8 cellular contexts compared by ENCODE assay signal in genomic region chr4:3532714-3533336, GRCh38. TPM values are rescaled to one million over a fixed set of nuclear protein-coding genes. Genes with fewer than 3 reads are reported as not detected.
DNase-seq lines count a peak whose midpoint lies in the region; ATAC-seq, FAIRE-seq and TF ChIP-seq lines count a peak whose summit lies in the region.

No MANE protein-coding gene starts in this region.

- H2AK5ac ChIP-seq in H1 (ENCODE audit: low read depth, low read length) = no peak overlapping the region

- peak overlapping the region; percentile 9; the same call in 1 of the 2 replicates for H3K18ac ChIP-seq in H1 (ENCODE audit: extremely low read depth, low read length)

- H4K5ac ChIP-seq in H1 (ENCODE audit: insufficient read length, low read depth, low read length) = no peak overlapping the region

- no peak overlapping the region for H3K14ac ChIP-seq in H1 (ENCODE audit: insufficient read length)

- H3K36me3 ChIP-seq in HUES6 (ENCODE audit: control insufficient read depth, insufficient read depth, low read length) (peaks cover 16% of the 10 kb centered on the region), H1 (ENCODE audit: control insufficient read depth in 2 of 4, insufficient read depth in 4 of 4, low read length in 3 of 4) (peaks cover 0 to 4% (median 1%) of the 10 kb centered on the region in 4 experiments; a peak in 1 of 8 replicates)

- H4K20me1 ChIP-seq in H1 (replicated peaks in 1 of 2; ENCODE audit: control insufficient read depth in 1 of 2, insufficient read depth in 2 of 2, low read length in 2 of 2) = peaks cover 14 to 33% of the 10 kb centered on the region in 2 experiments

- TF ChIP-seq CTCF in GM12865 (IDR thresholded peaks at IDR 0.05; ENCODE audit: insufficient read depth, low read depth, low read length, missing control alignments) = no peak
- no peak for TF ChIP-seq CTCF in H1 (IDR thresholded peaks at IDR 0.05; ENCODE audit: control extremely low read depth in 1 of 3, insufficient read depth in 1 of 3, low read depth in 1 of 3, low read length in 3 of 3)

- 8% methylated on average over 40 of the region's 42 CpGs; no CpG with 5 or more reads in 1 of the 2 experiments for WGBS in H1 (ENCODE audit: extremely low coverage in 1 of 2, insufficient coverage in 1 of 2, insufficient read length in 1 of 2, insufficient replicate concordance in 2 of 2, low coverage in 1 of 2, low lambda C conversion rate in 2 of 2, missing lambda C conversion rate in 1 of 2), 2 experiments

- peaks cover 10% of the 10 kb centered on the region for H3K79me1 ChIP-seq in H1 (ENCODE audit: low read depth, low read length)

- H3K27ac ChIP-seq in HUES6 (ENCODE audit: low read depth, low read length) = no peak overlapping the region
- H3K27ac ChIP-seq in H1 (ENCODE audit: low read depth, low read length) = no peak overlapping the region

- peaks cover 0 to 7% of the 10 kb centered on the region in 2 donors for H3K36me3 Mint-ChIP-seq in naive B cell

- no peak overlapping the region for H3K56ac ChIP-seq in H1 (replicated peaks; ENCODE audit: insufficient read length, low read depth, low read length)

- H3K4me3 ChIP-seq in GM12865 (ENCODE audit: low read depth, low read length) (peak overlapping the region; percentile 49), HUES6 (ENCODE audit: low read depth, low read length) (peak overlapping the region; percentile 100), H1 (ENCODE audit: extremely low read depth in 1 of 4, insufficient read depth in 2 of 4, low read depth in 3 of 4, low read length in 4 of 4) (peak overlapping the region; percentile 26 to 88 (median 35))

- no peak for TF ChIP-seq RAD21 in H1 (IDR thresholded peaks at IDR 0.05 in 1 of 2, conservative IDR thresholded peaks at IDR 0.05 in 1 of 2; ENCODE audit: low read depth in 2 of 2, low read length in 2 of 2)

- peak overlapping the region; percentile 70; the same call in 1 of the 2 replicates for H2AFZ ChIP-seq in H1 (ENCODE audit: low read length)

- peak overlapping the region; percentile 62 for H4K8ac ChIP-seq in H1 (ENCODE audit: extremely low read depth, insufficient read depth, low read length)

- H3K9me3 ChIP-seq in HUES6 (ENCODE audit: control insufficient read depth, insufficient read depth, low read depth, low read length) (no peaks in the 10 kb centered on the region), H1 (ENCODE audit: insufficient read depth in 2 of 2, low read depth in 1 of 2, low read length in 1 of 2) (no peaks in the 10 kb centered on the region)

- H2BK15ac ChIP-seq in H1 (ENCODE audit: low read length) = no peak overlapping the region

- peak overlapping the region; percentile 88 to 100 (median 99) for H3K4me3 Mint-ChIP-seq in naive B cell

- no peak for DNase-seq in GM12865 (ENCODE audit: low read depth)
- DNase-seq in H1 (ENCODE audit: low read depth in 1 of 2, low spot score in 2 of 2) = no peak
- DNase-seq in naive B cell = no peak
- no peak for DNase-seq in GDM1 (lab: John Stamatoyannopoulos, UW)
- DNase-seq in stimulated activated naive CD4-positive, alpha-beta T cell treated with Interleukin-2 at 50 U/mL for 16 hours (lab: John Stamatoyannopoulos, UW) = no peak
- DNase-seq in NCI-H1105 (lab: John Stamatoyannopoulos, UW) = no peak
- no peak for DNase-seq in NCI-H82 treated with DMSO at 0.1 percent for 48 hours (lab: John Stamatoyannopoulos, UW; ENCODE audit: unreplicated experiment)

- H3K23me2 ChIP-seq in H1 (ENCODE audit: low read depth, low read length) = peaks cover 12% of the 10 kb centered on the region

- H3K4me2 ChIP-seq in H1 (ENCODE audit: insufficient read depth in 1 of 2, low read depth in 2 of 2, low read length in 2 of 2) = peak overlapping the region; percentile 92 to 99

- CTCF ChIA-PET in H1 (lab: Charles Lee; ENCODE audit: partially characterized antibody) = no interaction called here

- peaks cover 0 to 32% of the 10 kb centered on the region in 2 experiments; a peak in 1 of 4 replicates for H3K79me2 ChIP-seq in H1 (ENCODE audit: control insufficient read depth in 1 of 2, insufficient read depth in 2 of 2, low read length in 2 of 2)

- FAIRE-seq in H1 (lab: Jason Lieb, UNC) = no peak

- no peak overlapping the region for H2BK20ac ChIP-seq in H1 (ENCODE audit: low read length)

- no peak overlapping the region for H2BK5ac ChIP-seq in H1 (ENCODE audit: low read depth, low read length)

- no peak for TF ChIP-seq POLR2A in H1 (IDR thresholded peaks at IDR 0.05; ENCODE audit: control extremely low read depth in 1 of 2, low read depth in 2 of 2, low read length in 2 of 2)

- H4K91ac ChIP-seq in H1 (replicated peaks; ENCODE audit: insufficient read length, low read length) = peak overlapping the region; percentile 65

- H3K27me3 ChIP-seq in HUES6 (ENCODE audit: control insufficient read depth, insufficient read depth, low read length) = peaks cover 38% of the 10 kb centered on the region
- H3K27me3 ChIP-seq in H1 (replicated peaks in 1 of 4; ENCODE audit: control insufficient read depth in 3 of 4, extremely low read depth in 1 of 4, insufficient read depth in 3 of 4, low read length in 3 of 4) = peaks cover 1 to 18% (median 13%) of the 10 kb centered on the region in 4 experiments; a peak in 5 of 7 replicates

- H2BK12ac ChIP-seq in H1 (ENCODE audit: low read depth, low read length) = no peak overlapping the region

- POLR2A ChIA-PET in H1 (lab: Charles Lee; ENCODE audit: partially characterized antibody) = no interaction called here

- peak overlapping the region in 5 of 6 donors; percentile 92 to 97 (median 95) for H3K27ac Mint-ChIP-seq in naive B cell

- no peak overlapping the region for H3K23ac ChIP-seq in H1 (ENCODE audit: insufficient read length)

- H3K4me1 ChIP-seq in HUES6 (ENCODE audit: control insufficient read depth, insufficient read depth, low read length) = peaks cover 13% of the 10 kb centered on the region; the same call in 1 of the 2 replicates
- peaks cover 3 to 17% (median 10%) of the 10 kb centered on the region in 4 experiments for H3K4me1 ChIP-seq in H1 (replicated peaks in 1 of 4; ENCODE audit: control insufficient read depth in 3 of 4, insufficient read depth in 4 of 4, low read length in 3 of 4)

- peaks cover 0 to 5% (median 2%) of the 10 kb centered on the region in 7 donors for H3K9me3 Mint-ChIP-seq in naive B cell

- H3K27me3 Mint-ChIP-seq in naive B cell = peaks cover 5 to 10% (median 10%) of the 10 kb centered on the region in 3 donors

- H3K4ac ChIP-seq in H1 (replicated peaks; ENCODE audit: insufficient read length, low read depth, low read length) = peak overlapping the region; percentile 69

- H3K9ac ChIP-seq in HUES6 (ENCODE audit: low read length) (peak overlapping the region; percentile 17), H1 (replicated peaks in 1 of 4; ENCODE audit: extremely low read depth in 1 of 4, low read depth in 3 of 4, low read length in 3 of 4) (peak overlapping the region in 1 of 4 experiments; percentile 47; a peak in 2 of 7 replicates)

- no peak for ATAC-seq in naive B cell (ENCODE audit: low read depth in 2 of 2)

- peaks cover 39 to 50% (median 43%) of the 10 kb centered on the region in 3 donors for H3K4me1 Mint-ChIP-seq in naive B cell

- no peak overlapping the region for H2BK120ac ChIP-seq in H1 (replicated peaks; ENCODE audit: low read depth, low read length)

- no peak for TF ChIP-seq EP300 in H1 (IDR thresholded peaks at IDR 0.05; ENCODE audit: borderline replicate concordance in 1 of 2, low read depth in 2 of 2, low read length in 2 of 2)

TF ChIP-seq in H1, 55 proteins besides CTCF, POLR2A, EP300 and RAD21:
- TF ChIP-seq KDM5A (IDR thresholded peaks at IDR 0.05; ENCODE audit: low read length) (no peak), KDM4A (IDR thresholded peaks at IDR 0.05; ENCODE audit: low read depth, low read length, severe bottlenecking) (peak; percentile 46), GTF2F1 (IDR thresholded peaks at IDR 0.05; ENCODE audit: borderline replicate concordance, low read depth, low read length) (no peak), MAX (IDR thresholded peaks at IDR 0.05) (peak; percentile 46), ASH2L (IDR thresholded peaks at IDR 0.05; ENCODE audit: low read length) (peak; percentile 29), TAF1 (IDR thresholded peaks at IDR 0.05; ENCODE audit: low read depth, low read length) (no peak)
- TF ChIP-seq, protein P1, sequence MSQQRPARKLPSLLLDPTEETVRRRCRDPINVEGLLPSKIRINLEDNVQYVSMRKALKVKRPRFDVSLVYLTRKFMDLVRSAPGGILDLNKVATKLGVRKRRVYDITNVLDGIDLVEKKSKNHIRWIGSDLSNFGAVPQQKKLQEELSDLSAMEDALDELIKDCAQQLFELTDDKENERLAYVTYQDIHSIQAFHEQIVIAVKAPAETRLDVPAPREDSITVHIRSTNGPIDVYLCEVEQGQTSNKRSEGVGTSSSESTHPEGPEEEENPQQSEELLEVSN (IDR thresholded peaks at IDR 0.05) = peak; percentile 86

RNA-seq across cellular contexts. Expression of gene LRPAP1, which starts 0.6 kb away (rescaled TPM):
- 101 and 106 TPM in 2 replicates for total RNA-seq in H1 (2021; fragmentation: NEBNext Ultra II Directional; extraction: Animal tissue kit (Norgen Biotek cat#: 25700))
- 31.1 and 39.6 TPM in 2 replicates for polyA plus RNA-seq in H1 (2011; rRNA removed)
- polyA plus RNA-seq in H1 (2011; cell fraction: cytosol; rRNA removed) = 80.4 TPM
- 79.1 TPM for polyA plus RNA-seq in H1 (2011; cell fraction: nucleus; rRNA removed)
- polyA plus RNA-seq in H1 (2012, experiment 1 of 2) = 76.1 to 129 TPM (median 105 TPM) in 4 replicates
- polyA plus RNA-seq in H1 (2012, experiment 2 of 2) = 55.3 TPM
- polyA plus RNA-seq in H1 (2013, experiment 1 of 2) = 89.8 TPM
- 106 TPM for polyA plus RNA-seq in H1 (2013, experiment 2 of 2)
- 31.4 and 55.9 TPM in 2 replicates for polyA minus RNA-seq in H1 (2011; rRNA and poly(A)+ RNA removed)
- 47.0 TPM for polyA minus RNA-seq in H1 (2011; cell fraction: cytosol; rRNA and poly(A)+ RNA removed)
- 33.5 TPM for polyA minus RNA-seq in H1 (2011; cell fraction: nucleus; rRNA and poly(A)+ RNA removed)
- polyA plus RNA-seq in naive B cell (ENCODE audit: low read depth in 6 of 6) = 100 to 1,000 TPM in 2 of 6 donors, 10 to 100 TPM in 4; 93.5 to 120 (median 96.2) TPM

Comparison
In these comparisons a context has a peak if more than half of its experiments do, and no peak if none do; other contexts are left out.
1. H3K4me3 ChIP-seq: peak in every context shown above with its lines; median percentile 100 in HUES6; 49 in GM12865; 35 in H1.